In the genomic region with DNA sequence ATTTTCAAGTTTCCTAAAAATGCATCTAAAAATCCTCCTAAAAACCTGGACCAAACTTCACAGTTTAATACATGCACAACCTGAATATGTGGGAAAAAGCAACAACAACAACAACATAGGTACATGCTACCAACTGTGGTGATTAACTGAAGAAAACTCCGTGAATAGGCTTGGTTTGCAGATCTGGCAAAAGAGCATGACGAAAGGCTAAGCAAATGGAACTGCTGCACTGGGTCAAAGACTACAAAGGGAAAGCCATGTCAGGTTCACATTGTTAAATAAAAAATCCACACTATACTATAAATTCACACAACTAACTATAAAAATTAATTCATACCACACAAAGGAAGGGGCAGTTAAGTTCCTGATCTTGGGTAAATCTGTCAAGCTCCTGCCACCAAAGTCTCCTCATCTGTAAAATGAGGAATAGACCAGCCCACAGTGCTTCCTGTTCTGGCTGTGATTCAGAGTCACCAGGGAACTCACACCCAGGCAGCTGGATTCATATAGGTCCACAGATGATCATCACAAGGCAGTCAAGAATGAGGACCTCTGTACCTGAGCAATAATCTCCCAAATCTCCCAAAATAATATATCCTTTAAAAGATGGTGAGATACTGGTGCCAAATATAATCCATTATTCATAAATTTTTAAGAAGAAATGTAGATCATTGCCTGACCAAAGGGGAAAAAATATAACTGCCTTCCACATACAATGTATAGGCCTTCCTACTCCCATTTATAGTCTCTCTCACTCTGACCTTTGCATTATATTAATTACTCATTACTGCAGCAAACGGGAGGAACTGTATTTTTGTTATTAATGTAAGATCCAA, we compare ENCODE assay signal across 10 cellular contexts. TPM values are rescaled to one million over a fixed set of nuclear protein-coding genes. Genes with fewer than 3 reads are reported as not detected.
DNase-seq lines count a peak whose midpoint lies in the region; ATAC-seq, FAIRE-seq and TF ChIP-seq lines count a peak whose summit lies in the region.
"Had no signal": no experiment of that assay in that cellular context is flagged by ENCODE, and none has a peak within 500 bp of the region (broad histone marks: within the 10 kb centered on the region; RNA-seq: fewer than 3 reads in every experiment).

No MANE protein-coding gene starts in this region.

- CTCF ChIA-PET in GM12878 (lab: Yijun Ruan, JAX) = interaction anchor here (1.0 to 3.8 kb wide), 7 partner anchors 9 to 80 kb away, joined by 3 to 23 read pairs (median 4); no protein-coding TSS in a partner anchor

- no peak overlapping the region for H3K18ac ChIP-seq in mesendoderm (ENCODE audit: low read length)

- no TSS peak for BruUV-seq in GM12878 (replicated peaks; lab: Mats Ljungman, UMichigan)

- TF ChIP-seq POLR2A in GM12878 (IDR thresholded peaks at IDR 0.05; ENCODE audit: low read depth, low read length) = no peak

- no peak overlapping the region for H2AK5ac ChIP-seq in mesendoderm (ENCODE audit: low read length)

- TF ChIP-seq CTCF in BE2C (IDR thresholded peaks at IDR 0.05; ENCODE audit: low read depth, low read length) = no peak
- no peak for TF ChIP-seq CTCF in Loucy (conservative IDR thresholded peaks at IDR 0.05; ENCODE audit: low read length)
- no peak for TF ChIP-seq CTCF in GM12878 (IDR thresholded peaks at IDR 0.05 in 2 of 3, conservative IDR thresholded peaks at IDR 0.05 in 1 of 3; ENCODE audit: control insufficient read depth in 2 of 3, extremely low read depth in 1 of 3, insufficient read depth in 1 of 3, low read depth in 3 of 3, low read length in 3 of 3)

- H3K27ac ChIP-seq in GM12878 (ENCODE audit: control insufficient read depth, insufficient read depth) = no peak overlapping the region
- H3K27ac ChIP-seq in mesendoderm (ENCODE audit: low read depth, low read length) = no peak overlapping the region

- no peak overlapping the region for H2AFZ ChIP-seq in Loucy (ENCODE audit: low read length)
- H2AFZ ChIP-seq in GM12878 (ENCODE audit: control insufficient read depth, low read depth, low read length) = no peak overlapping the region

- TF ChIP-seq RAD21 in GM12878 (IDR thresholded peaks at IDR 0.05; ENCODE audit: insufficient read depth, low read depth, low read length) = no peak

- 66% methylated on average over 3 of the region's 3 CpGs for WGBS in GM12878 (ENCODE audit: insufficient coverage, insufficient replicate concordance, low lambda C conversion rate, missing lambda C conversion rate)
- no CpG with 5 or more reads among the region's 3 CpGs for WGBS in mesendoderm (ENCODE audit: extremely low coverage, insufficient coverage, low lambda C conversion rate)

- no peaks in the 10 kb centered on the region for H3K27me3 ChIP-seq in BE2C
- H3K27me3 ChIP-seq in Loucy (ENCODE audit: insufficient read depth, low read length, poor library complexity, severe bottlenecking) = no peaks in the 10 kb centered on the region
- H3K27me3 ChIP-seq in GM12878 (replicated peaks in 1 of 2; ENCODE audit: control insufficient read depth in 2 of 2, insufficient read depth in 2 of 2, low read length in 1 of 2) = no peaks in the 10 kb centered on the region
- H3K27me3 ChIP-seq in mesendoderm (ENCODE audit: insufficient read depth, low read length, poor library complexity) = no peaks in the 10 kb centered on the region
- H3K27me3 ChIP-seq: Peyer's patch had no signal

- no peaks in the 10 kb centered on the region for H3K9me2 ChIP-seq in Loucy (replicated peaks; ENCODE audit: low read depth, low read length)

- H2BK5ac ChIP-seq in mesendoderm (ENCODE audit: low read length) = no peak overlapping the region

- H4K8ac ChIP-seq in mesendoderm (ENCODE audit: low read depth, low read length) = no peak overlapping the region

- intact Hi-C loops in GM12878 (cut with micrococcal nuclease; ENCODE audit: unreplicated experiment) = no loop called here

- SMC1A ChIA-PET in GM12878 (lab: Charles Lee; ENCODE audit: uncharacterized antibody, unreplicated experiment) = interaction anchor here (1.0 to 6.3 kb wide), 10 partner anchors 11 to 147 kb away, joined by 3 to 61 read pairs (median 6); no protein-coding TSS in a partner anchor

- POLR2A ChIA-PET in GM12878 (lab: Charles Lee) = interaction anchor here (0.6 to 2.7 kb wide), 8 partner anchors 10 to 84 kb away, joined by 3 to 14 read pairs (median 5); no protein-coding TSS in a partner anchor

- no peak overlapping the region for H3K4ac ChIP-seq in mesendoderm (ENCODE audit: low read depth, low read length)

- H3K4me2 ChIP-seq in Loucy (ENCODE audit: low read depth, low read length, poor library complexity, severe bottlenecking) (peak overlapping the region; percentile 57), GM12878 (ENCODE audit: control insufficient read depth, insufficient read depth) (peak overlapping the region; percentile 43; the same call in 1 of the 2 replicates), mesendoderm (ENCODE audit: low read length) (no peak overlapping the region)

- H3K79me2 ChIP-seq in Loucy (ENCODE audit: insufficient read depth, low read length) (peaks cover 97% of the 10 kb centered on the region), GM12878 (ENCODE audit: control insufficient read depth, insufficient read depth, low read length) (peaks cover 93% of the 10 kb centered on the region), mesendoderm (ENCODE audit: control insufficient read depth, insufficient read depth, low read length) (peaks cover 76% of the 10 kb centered on the region)

- RAD21 ChIA-PET in GM12878 (lab: Charles Lee; ENCODE audit: unreplicated experiment) = interaction anchor here (0.6 to 2.4 kb wide), 9 partner anchors 8 to 206 kb away, joined by 3 to 15 read pairs (median 4); no protein-coding TSS in a partner anchor

- no peak for TF ChIP-seq EP300 in GM12878 (IDR thresholded peaks at IDR 0.05; ENCODE audit: borderline replicate concordance in 1 of 2, control insufficient read depth in 1 of 2, low read depth in 2 of 2, low read length in 2 of 2)

- H2BK120ac ChIP-seq in mesendoderm (ENCODE audit: low read depth, low read length) = no peak overlapping the region

- H3K9ac ChIP-seq in Loucy (ENCODE audit: low read depth, low read length, poor library complexity, severe bottlenecking) (no peak overlapping the region), GM12878 (ENCODE audit: control insufficient read depth, insufficient read depth, low read length) (no peak overlapping the region), mesendoderm (ENCODE audit: low read length) (no peak overlapping the region)

- in situ Hi-C loops in GM12878 (cut with MboI) = no loop called here

- ATAC-seq in GM12878 = peak; percentile 75
- ATAC-seq in HG03460 (IDR thresholded peaks at IDR 0.05; ENCODE audit: unreplicated experiment) = no peak

- no peak overlapping the region for H3K23ac ChIP-seq in mesendoderm (ENCODE audit: low read length)

- peaks cover 75% of the 10 kb centered on the region for H4K20me1 ChIP-seq in Loucy (ENCODE audit: insufficient read depth, low read length, poor library complexity, severe bottlenecking)
- no peaks in the 10 kb centered on the region; the same call in 1 of the 2 replicates for H4K20me1 ChIP-seq in GM12878 (ENCODE audit: control insufficient read depth, insufficient read depth)

- no peaks in the 10 kb centered on the region for H3K9me3 ChIP-seq in BE2C
- no peaks in the 10 kb centered on the region for H3K9me3 ChIP-seq in Loucy (ENCODE audit: insufficient read depth, low read depth, low read length)
- no peaks in the 10 kb centered on the region for H3K9me3 ChIP-seq in GM12878 (replicated peaks; ENCODE audit: control insufficient read depth, insufficient read depth, low read length)
- H3K9me3 ChIP-seq: Peyer's patch had no signal

- peaks cover 13% of the 10 kb centered on the region for H3F3A ChIP-seq in Loucy (ENCODE audit: low read depth)

- H3K4me3 ChIP-seq in BE2C (ENCODE audit: low read depth, low read length) = no peak overlapping the region
- H3K4me3 ChIP-seq in Loucy (ENCODE audit: low read length, poor library complexity, severe bottlenecking) = peak overlapping the region; percentile 26
- 0 out of 2 replicates have a peak overlapping the region, but pooled peaks have one; percentile 4 for H3K4me3 ChIP-seq in GM12878
- no peak overlapping the region for H3K4me3 ChIP-seq in mesendoderm (ENCODE audit: low read length)
- H3K4me3 ChIP-seq: Peyer's patch had no signal

- H3K56ac ChIP-seq in mesendoderm (ENCODE audit: low read length) = no peak overlapping the region

- DNase-seq in BE2C (peak; percentile 27), GM12878 (ENCODE audit: low read depth, low spot score) (no peak), mesendoderm (peak; percentile 39), DMS153 treated with DMSO at 0.1 percent for 48 hours (lab: John Stamatoyannopoulos, UW; ENCODE audit: unreplicated experiment) (no peak), superior temporal gyrus (ENCODE audit: extremely low spot score) (no peak)
- no peak for DNase-seq in activated CD8-positive, alpha-beta memory T cell treated with anti-CD3 and anti-CD28 coated beads for 24 hours
- DNase-seq: Peyer's patch had no signal

- H3K4me1 ChIP-seq in BE2C = peaks cover 15% of the 10 kb centered on the region
- peaks cover 73% of the 10 kb centered on the region for H3K4me1 ChIP-seq in Loucy (ENCODE audit: insufficient read depth, low read length, poor library complexity, severe bottlenecking)
- peaks cover 12% of the 10 kb centered on the region for H3K4me1 ChIP-seq in GM12878 (ENCODE audit: control insufficient read depth, insufficient read depth, low read length)
- H3K4me1 ChIP-seq in mesendoderm (ENCODE audit: control insufficient read depth, low read depth, low read length) = peaks cover 7% of the 10 kb centered on the region

- H3K36me3 ChIP-seq in BE2C (no peaks in the 10 kb centered on the region), Loucy (ENCODE audit: insufficient read depth, low read length) (no peaks in the 10 kb centered on the region), GM12878 (ENCODE audit: control insufficient read depth in 2 of 2, insufficient read depth in 2 of 2, low read length in 1 of 2) (no peaks in the 10 kb centered on the region), mesendoderm (ENCODE audit: control insufficient read depth, insufficient read depth, low read length) (no peaks in the 10 kb centered on the region)
- H3K36me3 ChIP-seq: Peyer's patch had no signal

- FAIRE-seq in GM12878 (lab: Jason Lieb, UNC) = peak; percentile 27
- FAIRE-seq: endometrium had no signal

- H2BK15ac ChIP-seq in mesendoderm (replicated peaks; ENCODE audit: low read depth) = no peak overlapping the region

- H4K5ac ChIP-seq in mesendoderm (ENCODE audit: low read length) = no peak overlapping the region

- H3K79me1 ChIP-seq in mesendoderm (ENCODE audit: low read length) = peaks cover 22% of the 10 kb centered on the region

RNA-seq across cellular contexts. Expression of a gene that starts 7.0 kb away (rescaled TPM):
- polyA plus RNA-seq in BE2C (2012; ENCODE audit: insufficient read depth, insufficient read length, low read depth) = 86.3 TPM
- total RNA-seq in GM12878 (2013; cell fraction: nucleolus; rRNA removed) = 234 and 248 TPM in 2 replicates
- total RNA-seq in GM12878 (2014; rRNA removed) (91.3 and 94.1 TPM in 2 replicates), GM12878 (2014; rRNA removed; fragmentation: Illumina TruSeq; extraction: Trizol) (158 and 164 TPM in 2 replicates), GM12878 (2021) (208 and 212 TPM in 2 replicates)
- polyA plus RNA-seq in GM12878 (2011; ENCODE audit: low read depth) = 59.8 TPM
- polyA plus RNA-seq in GM12878 (2011; rRNA removed) (204 and 254 TPM in 2 replicates), GM12878 (2014; fragmentation: Illumina TruSeq; extraction: Trizol) (145 and 221 TPM in 2 replicates), GM12878 (2014; fragmentation: Nextera tagmentation; extraction: Ambion mirVana) (10 to 100 TPM; 52.7 to 52.9 TPM), GM12878 (2014; rRNA removed) (152 and 178 TPM in 2 replicates), GM12878 (2016; fragmentation: Nextera tagmentation; extraction: Ambion mirVana) (100 to 1,000 TPM; 202 to 203 TPM)
- 168 and 182 TPM in 2 replicates for polyA plus RNA-seq in GM12878 (2011; cell fraction: cytosol; rRNA removed)
- polyA plus RNA-seq in GM12878 (2011; cell fraction: nucleus; rRNA removed) = 142 and 153 TPM in 2 replicates
- 76.4 and 96.1 TPM in 2 replicates for polyA plus RNA-seq in GM12878 (2012)
- polyA minus RNA-seq in GM12878 (2011; rRNA and poly(A)+ RNA removed) = 514 and 669 TPM in 2 replicates
- 86.2 and 126 TPM in 2 replicates for polyA minus RNA-seq in GM12878 (2011; cell fraction: cytosol; rRNA and poly(A)+ RNA removed)
- 89.3 and 119 TPM in 2 replicates for polyA minus RNA-seq in GM12878 (2011; cell fraction: nucleus; rRNA and poly(A)+ RNA removed)
- 122 TPM for polyA plus RNA-seq in mesendoderm (2013, experiment 1 of 2)
- 119 TPM for polyA plus RNA-seq in mesendoderm (2013, experiment 2 of 2)

Comparison
In these comparisons a context has a peak if more than half of its experiments do, and no peak if none do; other contexts are left out.
1. DNase-seq: peak in BE2C (single experiment) and mesendoderm (single experiment); none in GM12878 (single experiment), DMS153 treated with DMSO at 0.1 percent for 48 hours (single experiment), activated CD8-positive, alpha-beta memory T cell treated with anti-CD3 and anti-CD28 coated beads for 24 hours (single experiment) and superior temporal gyrus (single experiment).
2. H3K4me3 ChIP-seq: peak in Loucy (single experiment) and GM12878 (single experiment); none in BE2C (single experiment) and mesendoderm (single experiment).